ENCODE assay signal across 8 cellular contexts in the genomic region with DNA sequence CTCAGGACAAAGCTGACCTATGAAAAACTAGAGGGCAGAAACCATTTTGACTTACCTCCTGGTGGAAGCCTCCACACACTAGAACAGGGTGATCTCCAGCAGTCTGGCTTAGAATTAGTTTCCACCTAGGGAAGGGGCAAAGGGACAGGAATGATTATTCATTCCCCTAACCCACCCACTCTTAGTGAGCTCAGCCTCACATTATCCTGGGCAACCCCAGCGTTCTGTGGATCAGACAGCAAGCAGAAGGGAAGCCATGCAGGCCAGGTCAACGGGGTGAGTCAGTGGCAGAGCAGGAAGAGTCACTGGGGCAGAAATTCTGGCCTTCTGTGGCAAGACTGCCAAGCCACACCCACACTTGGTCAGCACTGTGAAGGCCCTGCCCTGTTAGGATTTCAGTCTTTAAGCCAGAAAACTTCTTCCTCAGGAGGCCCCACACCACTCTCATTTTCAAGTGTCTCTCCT. TPM values are rescaled to one million over a fixed set of nuclear protein-coding genes. Genes with fewer than 3 reads are reported as not detected.
DNase-seq lines count a peak whose midpoint lies in the region; ATAC-seq and TF ChIP-seq lines count a peak whose summit lies in the region.

No MANE protein-coding gene starts in this region.

- peak; percentile 88 to 99 (median 97) for ATAC-seq in heart left ventricle

- H3K27ac ChIP-seq in HUES48 (ENCODE audit: low read depth, low read length) (peak overlapping the region; percentile 42), heart left ventricle (peak overlapping the region in 11 of 12 donors; percentile 31 to 86 (median 68)), prostate gland (peak overlapping the region; percentile 69 to 70)

- no peaks in the 10 kb centered on the region for H3K27me3 Mint-ChIP-seq in activated T-helper 2 cell treated with anti-CD3 and anti-CD28 coated beads, Interferon-gamma antibody, Interleukin-2, Interleukin-4, amounts not matched to agents 10 μg/mL and 5 μg/mL and 100 μg/mL, durations not matched to agents 14 hours and 24 hours and 36 hours (ENCODE audit: low read depth)

- TF ChIP-seq CTCF in heart left ventricle (IDR thresholded peaks at IDR 0.05), result no peak
- TF ChIP-seq CTCF in prostate gland (IDR thresholded peaks at IDR 0.05), result no peak

- H3K27me3 ChIP-seq in HUES48 (ENCODE audit: control insufficient read depth, insufficient read depth, low read length), result no peaks in the 10 kb centered on the region
- no peaks in the 10 kb centered on the region for H3K27me3 ChIP-seq in heart left ventricle
- no peaks in the 10 kb centered on the region for H3K27me3 ChIP-seq in prostate gland (replicated peaks; ENCODE audit: insufficient read depth)

- peaks cover 25% of the 10 kb centered on the region for H3K36me3 ChIP-seq in HUES48 (ENCODE audit: control insufficient read depth, insufficient read depth, low read length)
- peaks cover 0 to 16% (median 0%) of the 10 kb centered on the region in 9 donors for H3K36me3 ChIP-seq in heart left ventricle
- no peaks in the 10 kb centered on the region for H3K36me3 ChIP-seq in prostate gland

- no peak overlapping the region for H3K4me3 Mint-ChIP-seq in activated T-helper 2 cell treated with anti-CD3 and anti-CD28 coated beads, Interferon-gamma antibody, Interleukin-2, Interleukin-4, amounts not matched to agents 10 μg/mL and 5 μg/mL and 100 μg/mL, durations not matched to agents 14 hours and 24 hours and 36 hours (ENCODE audit: low read depth)

- intact Hi-C loops in activated T-helper 2 cell treated with anti-CD3 and anti-CD28 coated beads, Interferon-gamma antibody, Interleukin-2, Interleukin-4, amounts not matched to agents 10 μg/mL and 5 μg/mL and 100 μg/mL, durations not matched to agents 14 hours and 24 hours and 36 hours (cut with micrococcal nuclease), result no loop called here
- intact Hi-C loops in heart left ventricle (cut with DNase I) (no loop called here), prostate gland (cut with DNase I) (no loop called here)

- peak overlapping the region; percentile 76 for H3K27ac Mint-ChIP-seq in activated T-helper 2 cell treated with anti-CD3 and anti-CD28 coated beads, Interferon-gamma antibody, Interleukin-2, Interleukin-4, amounts not matched to agents 10 μg/mL and 5 μg/mL and 100 μg/mL, durations not matched to agents 14 hours and 24 hours and 36 hours

- DNase-seq in activated CD4-positive, alpha-beta T cell treated with anti-CD3 and anti-CD28 coated beads, Interleukin-2, amount 50 U/mL, for 48 hours, result peak; percentile 10 to 29
- no peak for DNase-seq in activated CD4-positive, alpha-beta T cell treated with anti-CD3 and anti-CD28 coated beads, Interleukin-2, amount 50 U/mL, for 1 hour
- no peak for DNase-seq in activated T-helper 2 cell treated with anti-CD3 and anti-CD28 coated beads, Interferon-gamma antibody, Interleukin-2, Interleukin-4, amounts not matched to agents 10 μg/mL and 5 μg/mL and 100 μg/mL, durations not matched to agents 14 hours and 24 hours and 36 hours (ENCODE audit: low spot score)
- DNase-seq in heart left ventricle (peak; percentile 75 to 91 (median 87)), prostate gland (ENCODE audit: low spot score) (peak; percentile 54), Kasumi-1 (lab: John Stamatoyannopoulos, UW) (no peak), NCI-H2227 (lab: John Stamatoyannopoulos, UW; ENCODE audit: unreplicated experiment) (no peak)

- H3K9me3 Mint-ChIP-seq in activated T-helper 2 cell treated with anti-CD3 and anti-CD28 coated beads, Interferon-gamma antibody, Interleukin-2, Interleukin-4, amounts not matched to agents 10 μg/mL and 5 μg/mL and 100 μg/mL, durations not matched to agents 14 hours and 24 hours and 36 hours, result no peaks in the 10 kb centered on the region

- 7 to 23% (median 15%) methylated on average over 2 of the region's 2 CpGs for WGBS in heart left ventricle, 4 donors
- 27% methylated on average over 2 of the region's 2 CpGs for WGBS in prostate gland

- peaks cover 55% of the 10 kb centered on the region for H3K4me1 Mint-ChIP-seq in activated T-helper 2 cell treated with anti-CD3 and anti-CD28 coated beads, Interferon-gamma antibody, Interleukin-2, Interleukin-4, amounts not matched to agents 10 μg/mL and 5 μg/mL and 100 μg/mL, durations not matched to agents 14 hours and 24 hours and 36 hours (ENCODE audit: low read depth)

- peaks cover 5% of the 10 kb centered on the region for H3K4me1 ChIP-seq in HUES48 (ENCODE audit: control insufficient read depth, insufficient read depth, low read length)
- H3K4me1 ChIP-seq in heart left ventricle, result peaks cover 7 to 69% (median 32%) of the 10 kb centered on the region in 12 donors
- peaks cover 32% of the 10 kb centered on the region for H3K4me1 ChIP-seq in prostate gland (replicated peaks)

- TF ChIP-seq POLR2A in heart left ventricle (IDR thresholded peaks at IDR 0.05) (peak in 1 of 2 donors; percentile 50), prostate gland (IDR thresholded peaks at IDR 0.05) (peak; percentile 48)

- no peak overlapping the region for H3K4me3 ChIP-seq in HUES48 (ENCODE audit: low read depth, low read length)
- peak overlapping the region in 1 of 12 donors; percentile 39 for H3K4me3 ChIP-seq in heart left ventricle
- no peak overlapping the region for H3K4me3 ChIP-seq in prostate gland

- no peaks in the 10 kb centered on the region for H3K9me3 ChIP-seq in HUES48 (ENCODE audit: control insufficient read depth, insufficient read depth, low read length)
- H3K9me3 ChIP-seq in heart left ventricle, result no peaks in the 10 kb centered on the region
- no peaks in the 10 kb centered on the region for H3K9me3 ChIP-seq in prostate gland

- peaks cover 49% of the 10 kb centered on the region for H3K36me3 Mint-ChIP-seq in activated T-helper 2 cell treated with anti-CD3 and anti-CD28 coated beads, Interferon-gamma antibody, Interleukin-2, Interleukin-4, amounts not matched to agents 10 μg/mL and 5 μg/mL and 100 μg/mL, durations not matched to agents 14 hours and 24 hours and 36 hours (ENCODE audit: low read depth)

- no peak overlapping the region for H3K9ac ChIP-seq in HUES48 (ENCODE audit: low read depth, low read length)

RNA-seq across cellular contexts. Expression of a gene that starts 10.5 kb away (rescaled TPM):
- 162 and 174 TPM in 2 replicates for total RNA-seq in activated T-helper 2 cell treated with anti-CD3 and anti-CD28 coated beads, Interferon-gamma antibody, Interleukin-2, Interleukin-4, amounts not matched to agents 10 μg/mL and 5 μg/mL and 100 μg/mL, durations not matched to agents 14 hours and 24 hours and 36 hours
- total RNA-seq in heart left ventricle (100 to 1,000 TPM in 5 of 9 donors, 10 to 100 TPM in 4; 62.7 to 193 (median 101) TPM), prostate gland (100 to 1,000 TPM; 623 to 712 TPM)
- polyA plus RNA-seq in heart left ventricle, result 100 to 1,000 TPM in 1 of 2 donors, 10 to 100 TPM in 1; 83.9 to 142 TPM

RNA-seq across cellular contexts. Expression of a gene that starts 10.8 kb away (rescaled TPM):
- total RNA-seq in activated T-helper 2 cell treated with anti-CD3 and anti-CD28 coated beads, Interferon-gamma antibody, Interleukin-2, Interleukin-4, amounts not matched to agents 10 μg/mL and 5 μg/mL and 100 μg/mL, durations not matched to agents 14 hours and 24 hours and 36 hours, result 7.9 and 9.2 TPM in 2 replicates
- 1 to 10 TPM; 2.0 to 8.3 (median 4.5) TPM for total RNA-seq in heart left ventricle
- polyA plus RNA-seq in heart left ventricle, result 1 to 10 TPM; 3.0 to 9.3 TPM
- 10 to 100 TPM; 13.1 to 25.1 TPM for total RNA-seq in prostate gland

RNA-seq across cellular contexts. Expression of a gene that starts 33.3 kb away (rescaled TPM):
- 95.1 and 100 TPM in 2 replicates for total RNA-seq in activated T-helper 2 cell treated with anti-CD3 and anti-CD28 coated beads, Interferon-gamma antibody, Interleukin-2, Interleukin-4, amounts not matched to agents 10 μg/mL and 5 μg/mL and 100 μg/mL, durations not matched to agents 14 hours and 24 hours and 36 hours
- total RNA-seq in heart left ventricle (100 to 1,000 TPM in 2 of 9 donors, 10 to 100 TPM in 7; 68.7 to 119 (median 84.8) TPM), prostate gland (100 to 1,000 TPM; 128 to 230 TPM)
- polyA plus RNA-seq in heart left ventricle, result 100 to 1,000 TPM in 1 of 2 donors, 10 to 100 TPM in 1; 80.3 to 159 TPM

RNA-seq across cellular contexts. Expression of a gene that starts 35.9 kb away (rescaled TPM):
- 0.18 TPM in 1 of 2 replicates, not detected in the other for total RNA-seq in activated T-helper 2 cell treated with anti-CD3 and anti-CD28 coated beads, Interferon-gamma antibody, Interleukin-2, Interleukin-4, amounts not matched to agents 10 μg/mL and 5 μg/mL and 100 μg/mL, durations not matched to agents 14 hours and 24 hours and 36 hours
- total RNA-seq in heart left ventricle (under 1 TPM in 1 of 9 donors, not detected in 8; 0.23 TPM), prostate gland (not detected)
- not detected for polyA plus RNA-seq in heart left ventricle

RNA-seq across cellular contexts. Expression of a gene that starts 42.7 kb away (rescaled TPM):
- 61.6 and 67.9 TPM in 2 replicates for total RNA-seq in activated T-helper 2 cell treated with anti-CD3 and anti-CD28 coated beads, Interferon-gamma antibody, Interleukin-2, Interleukin-4, amounts not matched to agents 10 μg/mL and 5 μg/mL and 100 μg/mL, durations not matched to agents 14 hours and 24 hours and 36 hours
- total RNA-seq in heart left ventricle, result 10 to 100 TPM; 35.6 to 48.7 (median 40.1) TPM
- polyA plus RNA-seq in heart left ventricle, result 10 to 100 TPM; 37.4 to 82.7 TPM
- 10 to 100 TPM; 28.9 to 54.2 TPM for total RNA-seq in prostate gland

Comparison
In these comparisons a context has a peak if more than half of its experiments do, and no peak if none do; other contexts are left out.
1. DNase-seq: peak in activated CD4-positive, alpha-beta T cell treated with anti-CD3 and anti-CD28 coated beads, Interleukin-2, amount 50 U/mL, for 48 hours (2 of 2), heart left ventricle (5 of 5) and prostate gland (single experiment); none in activated CD4-positive, alpha-beta T cell treated with anti-CD3 and anti-CD28 coated beads, Interleukin-2, amount 50 U/mL, for 1 hour (single experiment), activated T-helper 2 cell treated with anti-CD3 and anti-CD28 coated beads, Interferon-gamma antibody, Interleukin-2, Interleukin-4, amounts not matched to agents 10 μg/mL and 5 μg/mL and 100 μg/mL, durations not matched to agents 14 hours and 24 hours and 36 hours (single experiment), Kasumi-1 (0 of 2) and NCI-H2227 (single experiment).
2. Peak in every context shown above with its lines, with median percentiles within 50 percentile points of each other: H3K27ac ChIP-seq.